In the genomic region with DNA sequence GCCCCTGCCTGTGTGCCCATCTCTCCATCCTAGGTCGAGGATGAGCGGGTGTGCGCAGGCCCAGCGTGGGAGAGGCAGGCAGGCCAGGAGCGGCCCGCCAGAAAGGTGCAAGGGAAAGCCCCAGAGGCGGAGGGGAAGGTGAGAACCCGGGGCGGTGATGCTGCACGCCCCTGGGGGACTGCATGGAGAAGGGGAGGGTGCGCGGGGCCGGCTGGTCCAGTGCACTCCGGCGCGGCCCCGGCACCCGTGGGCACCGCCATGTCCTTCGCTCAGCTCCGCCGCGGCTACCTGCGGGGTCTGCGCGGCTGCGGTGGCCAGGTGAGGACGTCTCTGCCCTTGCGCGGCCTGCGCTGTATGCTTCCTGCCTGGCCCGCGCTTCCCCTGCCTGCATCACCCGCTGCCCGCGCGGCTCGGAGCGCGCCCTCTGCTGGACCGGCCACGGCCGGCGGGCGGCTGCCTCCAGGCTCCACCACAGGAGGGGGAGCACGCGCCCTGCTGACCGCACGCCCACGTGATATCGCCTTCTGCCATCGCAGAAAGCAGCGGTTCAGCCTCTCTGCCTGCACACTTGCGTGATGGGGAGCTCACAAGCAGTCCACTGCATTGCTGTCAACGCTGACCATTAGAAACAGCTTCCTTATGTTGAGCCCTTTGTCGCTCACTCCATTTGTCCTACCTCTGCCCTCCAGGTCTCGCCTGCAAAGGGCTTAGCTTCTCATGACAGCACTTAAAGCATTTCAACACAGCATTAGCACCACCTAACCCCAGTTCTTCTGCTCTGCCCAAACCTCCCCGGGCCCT, we compare ENCODE assay signal across 8 cellular contexts.
A peak's percentile ranks its signal among the peaks of the same experiment; 100 is the strongest.
DNase-seq lines count a peak whose midpoint lies in the region; ATAC-seq and TF ChIP-seq lines count a peak whose summit lies in the region.

No MANE protein-coding gene starts in this region.

- no peaks in the 10 kb centered on the region for H3K36me3 ChIP-seq in neural cell (ENCODE audit: insufficient read depth, low read length)

- no peak overlapping the region for H3K4me3 ChIP-seq in fibroblast of mammary gland (ENCODE audit: control insufficient read depth, low read depth, low read length)
- H3K4me3 ChIP-seq in neural cell (ENCODE audit: low read length) = peak overlapping the region; percentile 43

- no peaks in the 10 kb centered on the region for H3K9me2 ChIP-seq in neural cell (ENCODE audit: insufficient read depth, low read length)

- no peak overlapping the region for H3K27ac ChIP-seq in neural cell (ENCODE audit: low read length)

- no peaks in the 10 kb centered on the region for H3K79me2 ChIP-seq in neural cell (replicated peaks; ENCODE audit: insufficient read depth, low read length)

- peak; percentile 58 for TF ChIP-seq RAD21 in neural cell (conservative IDR thresholded peaks at IDR 0.05)

- H3K4me2 ChIP-seq in neural cell (ENCODE audit: low read length) = no peak overlapping the region

- in situ Hi-C loops in GM13976 (cut with MboI; ENCODE audit: low sequenced_read_pairs, unreplicated experiment) = no loop called here

- no peaks in the 10 kb centered on the region for H4K20me1 ChIP-seq in neural cell (ENCODE audit: insufficient read depth)

- H3K9me3 ChIP-seq in neural cell (ENCODE audit: low read length) = no peaks in the 10 kb centered on the region

- no peaks in the 10 kb centered on the region for H3F3A ChIP-seq in neural cell (ENCODE audit: insufficient read depth, low read length, poor library complexity, severe bottlenecking)

- DNase-seq in GM13976 (ENCODE audit: low spot score) = peak; percentile 88
- DNase-seq in NCI-H2171 (lab: John Stamatoyannopoulos, UW) = peak; percentile 16
- DNase-seq in activated T-cell treated with anti-CD3 and anti-CD28 coated beads, Interleukin-2, amount 50 U/mL, for 48 hours = peak; percentile 75 to 84
- peak; percentile 77 for DNase-seq in fibroblast of mammary gland (ENCODE audit: low read depth)
- peak in 4 of 6 experiments; percentile 9 to 45 (median 27) for DNase-seq in stimulated activated naive CD4-positive, alpha-beta T cell (lab: John Stamatoyannopoulos, UW)
- no peak for DNase-seq in SIG-M5 (lab: John Stamatoyannopoulos, UW)

- no peak overlapping the region for H2AFZ ChIP-seq in neural cell (ENCODE audit: low read depth, low read length)

- H3K27me3 ChIP-seq in neural cell (ENCODE audit: insufficient read depth, low read depth, low read length) = peaks cover 3% of the 10 kb centered on the region

- TF ChIP-seq CTCF in GM13976 (IDR thresholded peaks at IDR 0.05; ENCODE audit: borderline replicate concordance, control extremely low read depth, extremely low read depth, insufficient read depth, missing control alignments) (peak; percentile 97), fibroblast of mammary gland (conservative IDR thresholded peaks at IDR 0.05; ENCODE audit: control insufficient read depth, insufficient read depth, low read depth, low read length) (peak; percentile 37), neural cell (IDR thresholded peaks at IDR 0.05; ENCODE audit: poor library complexity, severe bottlenecking) (peak; percentile 71)

- no peak overlapping the region for H3K9ac ChIP-seq in neural cell (ENCODE audit: low read length)

- TF ChIP-seq EP300 in neural cell (conservative IDR thresholded peaks at IDR 0.05; ENCODE audit: poor library complexity, severe bottlenecking) = no peak

- ATAC-seq in HG02642 (IDR thresholded peaks at IDR 0.05; ENCODE audit: poor library complexity, unreplicated experiment) = peak; percentile 86

TF ChIP-seq in neural cell, 6 proteins besides CTCF, POLR2A, EP300 and RAD21:
- peak; percentile 18 for TF ChIP-seq POLR2AphosphoS5 (IDR thresholded peaks at IDR 0.05)
- peak; percentile 68 for TF ChIP-seq SMC3 (conservative IDR thresholded peaks at IDR 0.05; ENCODE audit: poor library complexity)
- TF ChIP-seq, protein P1, sequence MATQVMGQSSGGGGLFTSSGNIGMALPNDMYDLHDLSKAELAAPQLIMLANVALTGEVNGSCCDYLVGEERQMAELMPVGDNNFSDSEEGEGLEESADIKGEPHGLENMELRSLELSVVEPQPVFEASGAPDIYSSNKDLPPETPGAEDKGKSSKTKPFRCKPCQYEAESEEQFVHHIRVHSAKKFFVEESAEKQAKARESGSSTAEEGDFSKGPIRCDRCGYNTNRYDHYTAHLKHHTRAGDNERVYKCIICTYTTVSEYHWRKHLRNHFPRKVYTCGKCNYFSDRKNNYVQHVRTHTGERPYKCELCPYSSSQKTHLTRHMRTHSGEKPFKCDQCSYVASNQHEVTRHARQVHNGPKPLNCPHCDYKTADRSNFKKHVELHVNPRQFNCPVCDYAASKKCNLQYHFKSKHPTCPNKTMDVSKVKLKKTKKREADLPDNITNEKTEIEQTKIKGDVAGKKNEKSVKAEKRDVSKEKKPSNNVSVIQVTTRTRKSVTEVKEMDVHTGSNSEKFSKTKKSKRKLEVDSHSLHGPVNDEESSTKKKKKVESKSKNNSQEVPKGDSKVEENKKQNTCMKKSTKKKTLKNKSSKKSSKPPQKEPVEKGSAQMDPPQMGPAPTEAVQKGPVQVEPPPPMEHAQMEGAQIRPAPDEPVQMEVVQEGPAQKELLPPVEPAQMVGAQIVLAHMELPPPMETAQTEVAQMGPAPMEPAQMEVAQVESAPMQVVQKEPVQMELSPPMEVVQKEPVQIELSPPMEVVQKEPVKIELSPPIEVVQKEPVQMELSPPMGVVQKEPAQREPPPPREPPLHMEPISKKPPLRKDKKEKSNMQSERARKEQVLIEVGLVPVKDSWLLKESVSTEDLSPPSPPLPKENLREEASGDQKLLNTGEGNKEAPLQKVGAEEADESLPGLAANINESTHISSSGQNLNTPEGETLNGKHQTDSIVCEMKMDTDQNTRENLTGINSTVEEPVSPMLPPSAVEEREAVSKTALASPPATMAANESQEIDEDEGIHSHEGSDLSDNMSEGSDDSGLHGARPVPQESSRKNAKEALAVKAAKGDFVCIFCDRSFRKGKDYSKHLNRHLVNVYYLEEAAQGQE (IDR thresholded peaks at IDR 0.05; ENCODE audit: borderline replicate concordance) = no peak

Comparison
In these comparisons a context has a peak if more than half of its experiments do, and no peak if none do; other contexts are left out.
1. CTCF ChIP-seq: peak in every context shown above with its lines; median percentile 97 in GM13976; 71 in neural cell; 37 in fibroblast of mammary gland.